In genomic region chr2:31925517-31925916, GRCh38 we compare ENCODE assay signal across 31 cellular contexts.
"Had no signal": no experiment of that assay in that cellular context is flagged by ENCODE, and none has a peak within 500 bp of the region (broad histone marks: within the 10 kb centered on the region; RNA-seq: fewer than 3 reads in every experiment).

No MANE protein-coding gene starts in this region.

- H3K27me3 Mint-ChIP-seq: naive thymus-derived CD4-positive, alpha-beta T cell; progenitor cell of endocrine pancreas; stimulated activated memory B cell treated with anti-CD40 and anti-IgM and Interleukin-4, amounts not matched to agents 10 μg/mL and 1 μg/mL and 100 μg/mL, for 72 hours; stimulated activated naive CD8-positive, alpha-beta T cell treated with anti-CD3 and anti-CD28 coated beads, Interleukin-15, Interleukin-2, amounts not matched to agents 100 ng/mL and 50 ng/mL, for 24 hours had no signal

- H3K27ac Mint-ChIP-seq: naive thymus-derived CD4-positive, alpha-beta T cell; nephron; neural progenitor cell; progenitor cell of endocrine pancreas; stimulated activated memory B cell treated with anti-CD40 and anti-IgM and Interleukin-4, amounts not matched to agents 10 μg/mL and 1 μg/mL and 100 μg/mL, for 72 hours; stimulated activated naive CD8-positive, alpha-beta T cell treated with anti-CD3 and anti-CD28 coated beads, Interleukin-15, Interleukin-2, amounts not matched to agents 100 ng/mL and 50 ng/mL, for 24 hours had no signal

- H3K9me3 ChIP-seq: ovary, psoas muscle, spleen, stomach, thoracic aorta, thyroid gland, tibial nerve, upper lobe of left lung, vagina had no signal

- H3K4me2 ChIP-seq: neural progenitor cell, smooth muscle cell had no signal

- H3K36me3 ChIP-seq: neural progenitor cell, ovary, thyroid gland had no signal

- ATAC-seq: naive thymus-derived CD4-positive, alpha-beta T cell; natural killer cell; psoas muscle; right cardiac atrium; sciatic nerve; stimulated activated memory B cell treated with anti-CD40 and anti-IgM and Interleukin-4, amounts not matched to agents 10 μg/mL and 1 μg/mL and 100 μg/mL, for 72 hours had no signal

- H3K9me3 Mint-ChIP-seq: naive thymus-derived CD4-positive, alpha-beta T cell; natural killer cell; nephron; neural progenitor cell; stimulated activated memory B cell treated with anti-CD40 and anti-IgM and Interleukin-4, amounts not matched to agents 10 μg/mL and 1 μg/mL and 100 μg/mL, for 72 hours; stimulated activated naive CD8-positive, alpha-beta T cell treated with anti-CD3 and anti-CD28 coated beads, Interleukin-15, Interleukin-2, amounts not matched to agents 100 ng/mL and 50 ng/mL, for 24 hours had no signal

- H3K9ac ChIP-seq: neural progenitor cell, parathyroid adenoma had no signal

- H3K4me3 Mint-ChIP-seq: naive thymus-derived CD4-positive, alpha-beta T cell; natural killer cell; nephron; neural progenitor cell; stimulated activated memory B cell treated with anti-CD40 and anti-IgM and Interleukin-4, amounts not matched to agents 10 μg/mL and 1 μg/mL and 100 μg/mL, for 72 hours; stimulated activated naive CD8-positive, alpha-beta T cell treated with anti-CD3 and anti-CD28 coated beads, Interleukin-15, Interleukin-2, amounts not matched to agents 100 ng/mL and 50 ng/mL, for 24 hours had no signal

- H3K27ac ChIP-seq: neural progenitor cell, ovary, parathyroid adenoma, psoas muscle, skin epidermis, spleen, stomach, thoracic aorta, thyroid gland, tibial nerve, upper lobe of left lung, vagina had no signal

- H3K27me3 ChIP-seq: neural progenitor cell, ovary, spleen, stomach, thyroid gland, tibial nerve, upper lobe of left lung, vagina had no signal

- H3K79me2 ChIP-seq: parathyroid adenoma had no signal

- H3K4me1 Mint-ChIP-seq: nephron, neural progenitor cell had no signal

- H2AFZ ChIP-seq: neural progenitor cell, parathyroid adenoma had no signal

- FAIRE-seq: urothelium cell line had no signal

- DNase-seq: naive thymus-derived CD4-positive, alpha-beta T cell; natural killer cell; occipital lobe; ovary; posterior cingulate gyrus; psoas muscle; right cardiac atrium; spleen; stimulated activated CD4-positive, alpha-beta T cell treated with anti-CD3 and anti-CD28 coated beads, Interleukin-12 subunit alpha, Interleukin-12 subunit beta, amount 100 ng/mL, for 4 hours; stimulated activated CD4-positive, alpha-beta T cell treated with anti-CD3 and anti-CD28 coated beads, Interleukin-1b, Interleukin-23, amount 100 ng/mL, for 48 hours; stimulated activated CD4-positive, alpha-beta T cell treated with anti-CD3 and anti-CD28 coated beads, Interleukin-4, amount 100 ng/mL, for 1 hour; stimulated activated CD4-positive, alpha-beta T cell treated with anti-CD3 and anti-CD28 coated beads, Interleukin-4, amount 100 ng/mL, for 4 hours; stimulated activated CD8-positive, alpha-beta memory T cell treated with anti-CD3 and anti-CD28 coated beads, Interleukin-4, amount 100 ng/mL, for 48 hours; stimulated activated naive CD4-positive, alpha-beta T cell treated with Interleukin-2 at 50 U/mL for 16 hours; stomach; thyroid gland; trophoblast cell; upper lobe of left lung had no signal

- H3K36me3 Mint-ChIP-seq: natural killer cell had no signal

- H3K4me3 ChIP-seq: neural progenitor cell, ovary, psoas muscle, skin epidermis, smooth muscle cell, spleen, stomach, thoracic aorta, thyroid gland, tibial nerve, upper lobe of left lung, vagina had no signal

- H3K4me1 ChIP-seq: neural progenitor cell, parathyroid adenoma, psoas muscle, spleen, stomach, thyroid gland, tibial nerve, upper lobe of left lung, vagina had no signal
